25 cellular contexts compared by ENCODE assay signal in genomic region chr7:64934478-64934877, GRCh38. TPM values are rescaled to one million over a fixed set of nuclear protein-coding genes. Genes with fewer than 3 reads are reported as not detected.
A peak's percentile ranks its signal among the peaks of the same experiment; 100 is the strongest.
DNase-seq lines count a peak whose midpoint lies in the region; ATAC-seq, FAIRE-seq and TF ChIP-seq lines count a peak whose summit lies in the region.
"Had no signal": no experiment of that assay in that cellular context is flagged by ENCODE, and none has a peak within 500 bp of the region (broad histone marks: within the 10 kb centered on the region; RNA-seq: fewer than 3 reads in every experiment).

No MANE protein-coding gene starts in this region.

- BruUV-seq in HepG2 (replicated peaks; lab: Mats Ljungman, UMichigan): no TSS peak
- BruUV-seq in K562 (replicated peaks; lab: Mats Ljungman, UMichigan): no TSS peak

- WGBS in HepG2 (ENCODE audit: low lambda C conversion rate): 52% methylated on average over 1 of the region's 1 CpG
- WGBS in right lobe of liver (ENCODE audit: insufficient coverage, low coverage, low lambda C conversion rate, missing lambda C conversion rate): 88% methylated on average over 1 of the region's 1 CpG
- WGBS in K562 (ENCODE audit: insufficient coverage, low coverage, missing lambda C conversion rate): 69% methylated on average over 1 of the region's 1 CpG
- WGBS in small intestine, 3 donors: 83 to 96% (median 93%) methylated on average over 1 of the region's 1 CpG

- DNase-seq in HepG2 (ENCODE audit: low spot score): no peak
- no peak for DNase-seq in right lobe of liver
- no peak for DNase-seq in K562 (ENCODE audit: extremely low read depth in 1 of 4, low spot score in 3 of 4)
- no peak for DNase-seq in small intestine
- no peak for DNase-seq in glomerular visceral epithelial cell (ENCODE audit: extremely low spot score)
- DNase-seq: ACHN; BE2C; C1 segment of cervical spinal cord; CD4-positive, alpha-beta memory T cell; CD4-positive, CD25-positive, alpha-beta regulatory T cell; CD8-positive, alpha-beta memory T cell; COR-L47; DMS 273 treated with DMSO at 0.1 percent for 48 hours; DMS153; DMS53; DMS79; DND-41; EL; GDM1 had no signal

- intact Hi-C loops in HepG2 (cut with micrococcal nuclease; ENCODE audit: unreplicated experiment): no loop called here
- intact Hi-C loops in right lobe of liver (cut with DNase I): no loop called here
- intact Hi-C loops in K562 (cut with micrococcal nuclease): no loop called here

- H3K4me2 ChIP-seq in HepG2 (ENCODE audit: low read depth, low read length) (no peak overlapping the region), K562 (ENCODE audit: insufficient read depth, low read length) (no peak overlapping the region)
- H3K4me2 ChIP-seq: BLaER1 had no signal

- TF ChIP-seq RAD21 in HepG2 (CRISPR knock-in tag; IDR thresholded peaks at IDR 0.05) (no peak), K562 (CRISPR knock-in tag; conservative IDR thresholded peaks at IDR 0.05 in 1 of 2, IDR thresholded peaks at IDR 0.05 in 1 of 2) (no peak)

- in situ Hi-C loops in HepG2 (cut with HindIII; ENCODE audit: extremely low pct_ligation_motif_present, low pct_unique_long_range_greater_than_20kb): no loop called here
- in situ Hi-C loops in K562 (cut with MboI): no loop called here

- no peak for FAIRE-seq in HepG2 (lab: Jason Lieb, UNC)
- FAIRE-seq in K562 (lab: Jason Lieb, UNC): no peak
- peak; percentile 5 for FAIRE-seq in small intestine (lab: Jason Lieb, UNC)
- FAIRE-seq: GM12878, GM12892, GM18507 had no signal

- POLR2A ChIA-PET in HepG2 (lab: Yijun Ruan, JAX) (no interaction called here), K562 (lab: Yijun Ruan, JAX) (interaction anchor here (1.6 kb wide), 1 partner anchor 10 kb away, joined by 3 read pairs; no protein-coding TSS in a partner anchor)

- no peak for TF ChIP-seq CTCF in HepG2 (CRISPR knock-in tag; IDR thresholded peaks at IDR 0.05)
- TF ChIP-seq CTCF in right lobe of liver (IDR thresholded peaks at IDR 0.05): no peak
- TF ChIP-seq CTCF in K562 (IDR thresholded peaks at IDR 0.05 in 2 of 3, conservative IDR thresholded peaks at IDR 0.05 in 1 of 3; ENCODE audit: insufficient read depth in 2 of 3, low read depth in 1 of 3, low read length in 3 of 3): no peak

- H3K4me3 ChIP-seq in HepG2 (replicated peaks in 1 of 3; ENCODE audit: insufficient read depth in 1 of 3, low read depth in 2 of 3, low read length in 3 of 3) (no peak overlapping the region), right lobe of liver (no peak overlapping the region), K562 (no peak overlapping the region), small intestine (ENCODE audit: low read depth in 1 of 2, low read length in 2 of 2) (no peak overlapping the region)
- H3K4me3 ChIP-seq: BLaER1, GM12878 had no signal

- H3K9me3 ChIP-seq in HepG2 (ENCODE audit: low read length): peaks cover 5% of the 10 kb centered on the region; the same call in 1 of the 2 replicates
- H3K9me3 ChIP-seq in right lobe of liver: peaks cover 0 to 15% (median 8%) of the 10 kb centered on the region in 4 donors
- peaks cover 11% of the 10 kb centered on the region; the same call in 1 of the 2 replicates for H3K9me3 ChIP-seq in K562 (replicated peaks; ENCODE audit: control insufficient read depth, insufficient read depth, low read depth, low read length)
- no peaks in the 10 kb centered on the region for H3K9me3 ChIP-seq in small intestine (ENCODE audit: control insufficient read depth, low read depth)
- H3K9me3 ChIP-seq: BE2C had no signal

- no peaks in the 10 kb centered on the region for H3K27me3 ChIP-seq in HepG2 (ENCODE audit: control insufficient read depth in 1 of 2, insufficient read depth in 2 of 2, low read length in 2 of 2)
- H3K27me3 ChIP-seq in right lobe of liver: no peaks in the 10 kb centered on the region
- H3K27me3 ChIP-seq in K562 (ENCODE audit: control insufficient read depth in 2 of 2, insufficient read depth in 2 of 2, low read length in 2 of 2): no peaks in the 10 kb centered on the region
- no peaks in the 10 kb centered on the region for H3K27me3 ChIP-seq in small intestine (ENCODE audit: control insufficient read depth in 2 of 2, insufficient read depth in 2 of 2, low read length in 2 of 2)
- H3K27me3 ChIP-seq: BE2C, BLaER1 had no signal

- CTCF ChIA-PET in HepG2 (lab: Yijun Ruan, JAX; ENCODE audit: low intra/inter-chr PET ratio, low total read pairs) (no interaction called here), K562 (lab: Yijun Ruan, JAX; ENCODE audit: low intra/inter-chr PET ratio) (no interaction called here)

- H3K27ac ChIP-seq in HepG2 (ENCODE audit: extremely low read length, insufficient read depth, low read length) (no peak overlapping the region), right lobe of liver (no peak overlapping the region), K562 (ENCODE audit: extremely low read depth, low read depth, low read length) (no peak overlapping the region), small intestine (ENCODE audit: low read depth in 1 of 2, low read length in 1 of 2) (no peak overlapping the region)
- H3K27ac ChIP-seq: 22Rv1, BLaER1 had no signal

- no peak overlapping the region for H3K9ac ChIP-seq in HepG2 (ENCODE audit: insufficient read depth, low read depth, low read length)
- H3K9ac ChIP-seq in K562 (ENCODE audit: insufficient read depth in 1 of 2, low read depth in 2 of 2, low read length in 2 of 2): no peak overlapping the region
- H3K9ac ChIP-seq: BLaER1 had no signal

- no peaks in the 10 kb centered on the region for H4K20me1 ChIP-seq in HepG2 (ENCODE audit: insufficient read depth, low read length)
- no peaks in the 10 kb centered on the region for H4K20me1 ChIP-seq in K562 (replicated peaks; ENCODE audit: control insufficient read depth, insufficient read depth, low read length)
- H4K20me1 ChIP-seq: BLaER1 had no signal

- TF ChIP-seq EP300 in HepG2 (IDR thresholded peaks at IDR 0.05; ENCODE audit: low read depth in 2 of 2, low read length in 2 of 2) (no peak), HepG2 (CRISPR knock-in tag; IDR thresholded peaks at IDR 0.05; ENCODE audit: borderline replicate concordance) (no peak), K562 (IDR thresholded peaks at IDR 0.05; ENCODE audit: low read length) (no peak)

- H2AFZ ChIP-seq in HepG2 (ENCODE audit: low read length): no peak overlapping the region
- H2AFZ ChIP-seq in K562 (ENCODE audit: low read depth, low read length): no peak overlapping the region

- H3K4me1 ChIP-seq in HepG2 (ENCODE audit: insufficient read depth, low read length) (no peaks in the 10 kb centered on the region), right lobe of liver (no peaks in the 10 kb centered on the region), K562 (replicated peaks in 1 of 2; ENCODE audit: control insufficient read depth in 2 of 2, insufficient read depth in 2 of 2, low read length in 2 of 2) (no peaks in the 10 kb centered on the region), small intestine (ENCODE audit: control insufficient read depth in 2 of 2, insufficient read depth in 1 of 2, low read depth in 1 of 2, low read length in 1 of 2) (no peaks in the 10 kb centered on the region)
- H3K4me1 ChIP-seq: BE2C, BLaER1 had no signal

- no peak for ATAC-seq in HepG2
- no peak for ATAC-seq in right lobe of liver
- ATAC-seq in K562: no peak
- no peak for ATAC-seq in HG03095 (IDR thresholded peaks at IDR 0.05; ENCODE audit: unreplicated experiment)
- ATAC-seq: GM12878 had no signal

- TF ChIP-seq POLR2A in HepG2 (IDR thresholded peaks at IDR 0.05; ENCODE audit: insufficient read depth in 1 of 2, low read depth in 2 of 2, low read length in 2 of 2) (no peak), right lobe of liver (IDR thresholded peaks at IDR 0.05) (no peak), K562 (conservative IDR thresholded peaks at IDR 0.05) (no peak)

- no peaks in the 10 kb centered on the region for H3K79me2 ChIP-seq in HepG2 (ENCODE audit: insufficient read depth, low read length)
- no peaks in the 10 kb centered on the region for H3K79me2 ChIP-seq in K562 (ENCODE audit: control insufficient read depth, insufficient read depth, low read length)

- H3K36me3 ChIP-seq in HepG2 (replicated peaks in 1 of 2; ENCODE audit: control insufficient read depth in 1 of 2, insufficient read depth in 2 of 2, low read length in 2 of 2) (no peaks in the 10 kb centered on the region), right lobe of liver (no peaks in the 10 kb centered on the region), K562 (ENCODE audit: control insufficient read depth, insufficient read depth, low read length) (peaks cover 5% of the 10 kb centered on the region; the same call in 1 of the 3 replicates), small intestine (ENCODE audit: control insufficient read depth in 2 of 2, insufficient read depth in 2 of 2, low read length in 2 of 2) (no peaks in the 10 kb centered on the region)
- H3K36me3 ChIP-seq: BE2C had no signal

- no peaks in the 10 kb centered on the region for H3K9me1 ChIP-seq in K562 (ENCODE audit: control insufficient read depth, insufficient read depth, low read length)

RNA-seq across cellular contexts. Expression of gene ZNF273, which starts 31.4 kb away (rescaled TPM):
- 5.8 and 6.8 TPM in 2 replicates for total RNA-seq in HepG2 (2016; rRNA removed; fragmentation: Illumina TruSeq; extraction: Trizol)
- 1.1 and 1.3 TPM in 2 replicates for total RNA-seq in HepG2 (2016; cell fraction: cytosol; rRNA removed; fragmentation: Illumina TruSeq; extraction: Trizol; ENCODE audit: low read depth)
- total RNA-seq in HepG2 (2016; cell fraction: insoluble cytoplasmic fraction; rRNA removed; fragmentation: Illumina TruSeq; extraction: Trizol): 5.0 and 7.2 TPM in 2 replicates
- 2.1 and 4.0 TPM in 2 replicates for total RNA-seq in HepG2 (2016; cell fraction: membrane; rRNA removed; fragmentation: Illumina TruSeq; extraction: Trizol)
- total RNA-seq in HepG2 (2016; cell fraction: nucleus; rRNA removed; fragmentation: Illumina TruSeq; extraction: Trizol): 4.9 and 5.1 TPM in 2 replicates
- 0.90 and 1.7 TPM in 2 replicates for polyA plus RNA-seq in HepG2 (2011; rRNA removed)
- 1.0 and 1.2 TPM in 2 replicates for polyA plus RNA-seq in HepG2 (2011; cell fraction: cytosol; rRNA removed)
- 0.64 and 0.69 TPM in 2 replicates for polyA plus RNA-seq in HepG2 (2011; cell fraction: nucleus; rRNA removed)
- 1.3 and 2.0 TPM in 2 replicates for polyA plus RNA-seq in HepG2 (2012)
- 0.62 and 0.71 TPM in 2 replicates for polyA plus RNA-seq in HepG2 (2016; cell fraction: cytosol; fragmentation: Illumina TruSeq; extraction: Trizol; ENCODE audit: low read depth)
- polyA plus RNA-seq in HepG2 (2016; cell fraction: insoluble cytoplasmic fraction; fragmentation: Illumina TruSeq; extraction: Trizol; ENCODE audit: low read depth): 6.6 and 7.3 TPM in 2 replicates
- polyA plus RNA-seq in HepG2 (2016; cell fraction: membrane; fragmentation: Illumina TruSeq; extraction: Trizol; ENCODE audit: low read depth): 2.5 and 2.6 TPM in 2 replicates
- polyA plus RNA-seq in HepG2 (2016; cell fraction: nucleus; fragmentation: Illumina TruSeq; extraction: Trizol; ENCODE audit: insufficient read depth, low read depth): 5.0 and 5.1 TPM in 2 replicates
- polyA minus RNA-seq in HepG2 (2011; rRNA and poly(A)+ RNA removed; ENCODE audit: low replicate concordance): 0.90 and 4.3 TPM in 2 replicates
- 2.3 TPM in 2 replicates for polyA minus RNA-seq in HepG2 (2011; cell fraction: cytosol; rRNA and poly(A)+ RNA removed)
- 5.3 and 6.6 TPM in 2 replicates for polyA minus RNA-seq in HepG2 (2011; cell fraction: nucleus; rRNA and poly(A)+ RNA removed)
- total RNA-seq in right lobe of liver: under 1 TPM; 0.24 to 1.00 (median 0.78) TPM
- 15.0 and 51.2 TPM in 2 replicates for total RNA-seq in K562 (2011; cell fraction: chromatin; rRNA removed; ENCODE audit: low replicate concordance)
- total RNA-seq in K562 (2011; cell fraction: nucleolus; rRNA removed): 11.5 and 16.4 TPM in 2 replicates
- 27.9 and 35.1 TPM in 2 replicates for total RNA-seq in K562 (2011; cell fraction: nucleoplasm; rRNA removed)
- total RNA-seq in K562 (2014; rRNA removed): 16.9 and 18.2 TPM in 2 replicates
- 29.5 and 33.1 TPM in 2 replicates for total RNA-seq in K562 (2014; rRNA removed; fragmentation: Illumina TruSeq; extraction: Trizol)
- 21.3 and 26.1 TPM in 2 replicates for total RNA-seq in K562 (2015; rRNA removed; fragmentation: Illumina TruSeq; extraction: Trizol)
- total RNA-seq in K562 (2021): 14.7 and 15.6 TPM in 2 replicates
- 18.1 and 20.7 TPM in 2 replicates for polyA plus RNA-seq in K562 (2011; rRNA removed)
- polyA plus RNA-seq in K562 (2011; cell fraction: cytosol; rRNA removed): 6.7 and 10.2 TPM in 2 replicates
- polyA plus RNA-seq in K562 (2011; cell fraction: nucleus; rRNA removed): 6.4 and 6.8 TPM in 2 replicates
- polyA plus RNA-seq in K562 (2012): 9.8 and 13.5 TPM in 2 replicates
- 19.5 and 20.8 TPM in 2 replicates for polyA plus RNA-seq in K562 (2014; fragmentation: Illumina TruSeq; extraction: Trizol)
- 10 to 100 TPM; 20.2 to 37.0 TPM for polyA plus RNA-seq in K562 (2014; fragmentation: Nextera tagmentation; extraction: Ambion mirVana)
- polyA plus RNA-seq in K562 (2014; rRNA removed): 13.3 and 14.8 TPM in 2 replicates
- 25.1 and 37.0 TPM in 2 replicates for polyA minus RNA-seq in K562 (2011; rRNA and poly(A)+ RNA removed)
- polyA minus RNA-seq in K562 (2011; cell fraction: cytosol; rRNA and poly(A)+ RNA removed): 12.7 and 14.8 TPM in 2 replicates
- polyA minus RNA-seq in K562 (2011; cell fraction: nucleus; rRNA and poly(A)+ RNA removed): 11.2 and 20.3 TPM in 2 replicates
- 1 to 10 TPM in 1 of 3 donors, under 1 TPM in 2; 0.27 to 3.4 (median 0.67) TPM for polyA plus RNA-seq in small intestine

RNA-seq across cellular contexts. Expression of gene ZNF117, which starts 56.4 kb away (rescaled TPM):
- total RNA-seq in HepG2 (2016; rRNA removed; fragmentation: Illumina TruSeq; extraction: Trizol): 3.9 and 6.6 TPM in 2 replicates
- total RNA-seq in HepG2 (2016; cell fraction: cytosol; rRNA removed; fragmentation: Illumina TruSeq; extraction: Trizol; ENCODE audit: low read depth): 0.18 and 0.51 TPM in 2 replicates
- 4.1 and 5.5 TPM in 2 replicates for total RNA-seq in HepG2 (2016; cell fraction: insoluble cytoplasmic fraction; rRNA removed; fragmentation: Illumina TruSeq; extraction: Trizol)
- total RNA-seq in HepG2 (2016; cell fraction: membrane; rRNA removed; fragmentation: Illumina TruSeq; extraction: Trizol): 0.86 and 1.3 TPM in 2 replicates
- 17.8 and 18.6 TPM in 2 replicates for total RNA-seq in HepG2 (2016; cell fraction: nucleus; rRNA removed; fragmentation: Illumina TruSeq; extraction: Trizol)
- polyA plus RNA-seq in HepG2 (2011; rRNA removed): 20.0 and 20.4 TPM in 2 replicates
- 2.5 and 4.6 TPM in 2 replicates for polyA plus RNA-seq in HepG2 (2011; cell fraction: cytosol; rRNA removed)
- polyA plus RNA-seq in HepG2 (2011; cell fraction: nucleus; rRNA removed): 32.2 and 47.0 TPM in 2 replicates
- 11.3 and 17.9 TPM in 2 replicates for polyA plus RNA-seq in HepG2 (2012)
- polyA plus RNA-seq in HepG2 (2016; cell fraction: cytosol; fragmentation: Illumina TruSeq; extraction: Trizol; ENCODE audit: low read depth): 0.15 and 0.19 TPM in 2 replicates
- polyA plus RNA-seq in HepG2 (2016; cell fraction: insoluble cytoplasmic fraction; fragmentation: Illumina TruSeq; extraction: Trizol; ENCODE audit: low read depth): 2.3 and 2.9 TPM in 2 replicates
- 0.51 and 0.56 TPM in 2 replicates for polyA plus RNA-seq in HepG2 (2016; cell fraction: membrane; fragmentation: Illumina TruSeq; extraction: Trizol; ENCODE audit: low read depth)
- polyA plus RNA-seq in HepG2 (2016; cell fraction: nucleus; fragmentation: Illumina TruSeq; extraction: Trizol; ENCODE audit: insufficient read depth, low read depth): 38.6 and 39.6 TPM in 2 replicates
- 0.14 and 9.5 TPM in 2 replicates for polyA minus RNA-seq in HepG2 (2011; rRNA and poly(A)+ RNA removed; ENCODE audit: low replicate concordance)
- 7.1 and 8.9 TPM in 2 replicates for polyA minus RNA-seq in HepG2 (2011; cell fraction: cytosol; rRNA and poly(A)+ RNA removed)
- 175 and 179 TPM in 2 replicates for polyA minus RNA-seq in HepG2 (2011; cell fraction: nucleus; rRNA and poly(A)+ RNA removed)
- 1 to 10 TPM; 1.6 to 3.8 (median 3.0) TPM for total RNA-seq in right lobe of liver
- total RNA-seq in K562 (2011; cell fraction: chromatin; rRNA removed; ENCODE audit: low replicate concordance): 13.4 and 57.5 TPM in 2 replicates
- 6.2 and 10.7 TPM in 2 replicates for total RNA-seq in K562 (2011; cell fraction: nucleolus; rRNA removed)
- 23.7 and 38.9 TPM in 2 replicates for total RNA-seq in K562 (2011; cell fraction: nucleoplasm; rRNA removed)
- total RNA-seq in K562 (2014; rRNA removed): 6.3 and 6.7 TPM in 2 replicates
- total RNA-seq in K562 (2014; rRNA removed; fragmentation: Illumina TruSeq; extraction: Trizol): 15.5 and 17.4 TPM in 2 replicates
- total RNA-seq in K562 (2015; rRNA removed; fragmentation: Illumina TruSeq; extraction: Trizol): 16.4 and 18.9 TPM in 2 replicates
- total RNA-seq in K562 (2021): 8.5 and 9.3 TPM in 2 replicates
- polyA plus RNA-seq in K562 (2011; rRNA removed): 14.4 and 17.8 TPM in 2 replicates
- 0.88 and 2.7 TPM in 2 replicates for polyA plus RNA-seq in K562 (2011; cell fraction: cytosol; rRNA removed)
- 24.7 and 26.3 TPM in 2 replicates for polyA plus RNA-seq in K562 (2011; cell fraction: nucleus; rRNA removed)
- 7.3 and 50.4 TPM in 2 replicates for polyA plus RNA-seq in K562 (2012)
- 13.3 and 17.6 TPM in 2 replicates for polyA plus RNA-seq in K562 (2014; fragmentation: Illumina TruSeq; extraction: Trizol)
- 1 to 10 TPM; 2.5 to 3.7 TPM for polyA plus RNA-seq in K562 (2014; fragmentation: Nextera tagmentation; extraction: Ambion mirVana)
- 12.8 and 14.1 TPM in 2 replicates for polyA plus RNA-seq in K562 (2014; rRNA removed)
- polyA minus RNA-seq in K562 (2011; rRNA and poly(A)+ RNA removed): 13.7 and 17.5 TPM in 2 replicates
- 2.5 and 3.2 TPM in 2 replicates for polyA minus RNA-seq in K562 (2011; cell fraction: cytosol; rRNA and poly(A)+ RNA removed)
- 18.8 and 29.1 TPM in 2 replicates for polyA minus RNA-seq in K562 (2011; cell fraction: nucleus; rRNA and poly(A)+ RNA removed)
- polyA plus RNA-seq in small intestine: 1 to 10 TPM in 1 of 3 donors, under 1 TPM in 2; 0.27 to 1.9 (median 0.67) TPM

Comparison
In these comparisons a context has a peak if more than half of its experiments do, and no peak if none do; other contexts are left out.
1. Of the 241 proteins assayed by ChIP-seq in both HepG2 and K562: peak only in HepG2: CHD4; only in K562: ADNP; in both: none; in neither: 239.